Comparison of ENCODE assay signal across 19 cellular contexts in genomic region chr1:22812993-22813790, GRCh38.
DNase-seq lines count a peak whose midpoint lies in the region; ATAC-seq, FAIRE-seq and TF ChIP-seq lines count a peak whose summit lies in the region.
"Had no signal": no experiment of that assay in that cellular context is flagged by ENCODE, and none has a peak within 500 bp of the region (broad histone marks: within the 10 kb centered on the region; RNA-seq: fewer than 3 reads in every experiment).

No MANE protein-coding gene starts in this region.

- no peak for TF ChIP-seq RAD21 in HCT116 (IDR thresholded peaks at IDR 0.05; ENCODE audit: low read depth)

- H3K9me2 ChIP-seq in HCT116 (ENCODE audit: insufficient read depth): no peaks in the 10 kb centered on the region

- no peak overlapping the region for H3K27ac Mint-ChIP-seq in CD8-positive, alpha-beta T cell
- H3K27ac Mint-ChIP-seq: B cell; CD8-positive, alpha-beta memory T cell had no signal

- H3K4me3 Mint-ChIP-seq in CD8-positive, alpha-beta T cell: no peak overlapping the region
- H3K4me3 Mint-ChIP-seq: B cell; CD8-positive, alpha-beta memory T cell had no signal

- ATAC-seq in HCT116: no peak
- ATAC-seq in CD8-positive, alpha-beta T cell: no peak
- ATAC-seq: GM12878 had no signal

- H3K4me1 ChIP-seq in HCT116 (ENCODE audit: control insufficient read depth in 1 of 2, insufficient read depth in 2 of 2, low read length in 2 of 2) (peaks cover 0 to 25% of the 10 kb centered on the region in 2 experiments; a peak in 3 of 4 replicates), kidney (ENCODE audit: control insufficient read depth in 1 of 2, insufficient read depth in 1 of 2, low read depth in 1 of 2, low read length in 2 of 2) (peaks cover 0 to 2% of the 10 kb centered on the region in 2 donors), osteoblast (ENCODE audit: insufficient read depth, low read length) (peaks cover 14% of the 10 kb centered on the region)
- no peaks in the 10 kb centered on the region for H3K4me1 ChIP-seq in CD8-positive, alpha-beta T cell (ENCODE audit: insufficient read depth, low read length)
- H3K4me1 ChIP-seq: BLaER1 treated with 17β-estradiol and CSF1 and Interleukin-3, amounts not matched to agents 10 nM and 100 nM had no signal

- H2AFZ ChIP-seq in HCT116 (ENCODE audit: low read depth, low read length, poor library complexity, severe bottlenecking): no peak overlapping the region
- H2AFZ ChIP-seq in osteoblast (ENCODE audit: low read length): no peak overlapping the region

- TF ChIP-seq CTCF in HCT116 (IDR thresholded peaks at IDR 0.05 in 2 of 3, conservative IDR thresholded peaks at IDR 0.05 in 1 of 3; ENCODE audit: borderline replicate concordance in 1 of 3, insufficient read depth in 1 of 3, low read depth in 2 of 3, low read length in 2 of 3): no peak
- TF ChIP-seq CTCF in kidney (IDR thresholded peaks at IDR 0.05; ENCODE audit: borderline replicate concordance, extremely low read depth, insufficient read depth): no peak
- no peak for TF ChIP-seq CTCF in osteoblast (IDR thresholded peaks at IDR 0.05; ENCODE audit: extremely low read depth, low read depth, low read length)
- TF ChIP-seq CTCF in CD8-positive, alpha-beta T cell (IDR thresholded peaks at IDR 0.05): no peak

- H3K27me3 ChIP-seq in HCT116 (ENCODE audit: insufficient read depth, low read length) (no peaks in the 10 kb centered on the region), osteoblast (ENCODE audit: insufficient read depth, low read length) (no peaks in the 10 kb centered on the region)
- no peaks in the 10 kb centered on the region for H3K27me3 ChIP-seq in CD8-positive, alpha-beta T cell (ENCODE audit: insufficient read depth, low read length)
- H3K27me3 ChIP-seq: BLaER1 treated with 17β-estradiol and CSF1 and Interleukin-3, amounts not matched to agents 10 nM and 100 nM had no signal

- POLR2A ChIA-PET in HCT116 (lab: Charles Lee): no interaction called here
- POLR2A ChIA-PET in CD8-positive, alpha-beta T cell (lab: Charles Lee): no interaction called here

- CTCF ChIA-PET in HCT116 (lab: Charles Lee): no interaction called here
- CTCF ChIA-PET in CD8-positive, alpha-beta T cell (lab: Charles Lee): no interaction called here

- H3K79me2 ChIP-seq in HCT116 (ENCODE audit: insufficient read depth, low read length): no peaks in the 10 kb centered on the region
- no peaks in the 10 kb centered on the region for H3K79me2 ChIP-seq in osteoblast (ENCODE audit: insufficient read depth, low read length)

- no TSS peak for BruUV-seq in HCT116 (replicated peaks; lab: Mats Ljungman, UMichigan)

- RAD21 ChIA-PET in HCT116 (lab: Charles Lee; ENCODE audit: low non-redundant PET in 1 of 2, low total read pairs in 2 of 2, uncharacterized antibody in 2 of 2, unreplicated experiment in 2 of 2): no interaction called here

- H3K4me1 Mint-ChIP-seq in CD8-positive, alpha-beta T cell (ENCODE audit: low read depth): no peaks in the 10 kb centered on the region
- H3K4me1 Mint-ChIP-seq: B cell; CD8-positive, alpha-beta memory T cell had no signal

- H3K36me3 Mint-ChIP-seq in CD8-positive, alpha-beta T cell: no peaks in the 10 kb centered on the region
- H3K36me3 Mint-ChIP-seq: CD8-positive, alpha-beta memory T cell had no signal

- FAIRE-seq in kidney (lab: Jason Lieb, UNC): no peak
- FAIRE-seq: GM12878 had no signal

- H3K4me3 ChIP-seq in HCT116 (replicated peaks in 1 of 2; ENCODE audit: low read depth in 1 of 2, low read length in 2 of 2) (no peak overlapping the region), kidney (ENCODE audit: low read length in 2 of 2) (no peak overlapping the region), osteoblast (ENCODE audit: insufficient read depth, low read length) (no peak overlapping the region)
- no peak overlapping the region for H3K4me3 ChIP-seq in CD8-positive, alpha-beta T cell (ENCODE audit: low read depth, low read length)
- H3K4me3 ChIP-seq: BLaER1 treated with 17β-estradiol and CSF1 and Interleukin-3, amounts not matched to agents 10 nM and 100 nM; GM12878 had no signal

- H3K4me2 ChIP-seq in HCT116 (ENCODE audit: low read length) (peak overlapping the region; percentile 30; the same call in 1 of the 2 replicates), osteoblast (ENCODE audit: insufficient read depth, low read length) (no peak overlapping the region)
- H3K4me2 ChIP-seq: BLaER1 treated with 17β-estradiol and CSF1 and Interleukin-3, amounts not matched to agents 10 nM and 100 nM had no signal

- H4K20me1 ChIP-seq in HCT116 (ENCODE audit: insufficient read depth) (no peaks in the 10 kb centered on the region), osteoblast (ENCODE audit: insufficient read depth, low read length) (no peaks in the 10 kb centered on the region)

- H3K27ac ChIP-seq in HCT116 (ENCODE audit: low read depth, low read length): no peak overlapping the region
- no peak overlapping the region for H3K27ac ChIP-seq in kidney (ENCODE audit: low read depth in 2 of 2, low read length in 2 of 2)
- H3K27ac ChIP-seq in osteoblast (ENCODE audit: low read depth, low read length): no peak overlapping the region
- H3K27ac ChIP-seq in CD8-positive, alpha-beta T cell (ENCODE audit: low read depth, low read length): no peak overlapping the region
- H3K27ac ChIP-seq: BLaER1 treated with 17β-estradiol and CSF1 and Interleukin-3, amounts not matched to agents 10 nM and 100 nM had no signal

- intact Hi-C loops in HCT116 (cut with micrococcal nuclease) (no loop called here), kidney (cut with DNase I) (no loop called here)
- intact Hi-C loops in CD8-positive, alpha-beta T cell (cut with DNase I, micrococcal nuclease): no loop called here

- DNase-seq in HCT116 (ENCODE audit: low read depth, low spot score) (no peak), kidney (peak; percentile 25), osteoblast (ENCODE audit: insufficient read length, low spot score, missing footprints) (peak; percentile 73), NCI-H82 treated with DMSO at 0.1 percent for 48 hours (lab: John Stamatoyannopoulos, UW; ENCODE audit: unreplicated experiment) (no peak), anterior cingulate cortex (lab: John Stamatoyannopoulos, UW) (no peak)
- no peak for DNase-seq in activated CD4-positive, alpha-beta T cell treated with anti-CD3 and anti-CD28 coated beads, Interleukin-2, amount 50 U/mL, for 48 hours
- no peak for DNase-seq in CD8-positive, alpha-beta T cell
- DNase-seq: 8988T, COR-L47, DMS 273 treated with DMSO at 0.1 percent for 48 hours, DMS53, DND-41, EL, GOT3, H7 had no signal

- no peaks in the 10 kb centered on the region for H3K9me3 Mint-ChIP-seq in CD8-positive, alpha-beta T cell
- H3K9me3 Mint-ChIP-seq: CD8-positive, alpha-beta memory T cell had no signal

- TF ChIP-seq POLR2A in HCT116 (IDR thresholded peaks at IDR 0.05; ENCODE audit: borderline replicate concordance, extremely low read depth, insufficient read depth, insufficient read length): no peak

- H3K27me3 Mint-ChIP-seq in CD8-positive, alpha-beta T cell (ENCODE audit: low read depth): peaks cover under 1% of the 10 kb centered on the region
- H3K27me3 Mint-ChIP-seq: B cell had no signal

- H3K9ac ChIP-seq in HCT116 (ENCODE audit: low read length): no peak overlapping the region
- no peak overlapping the region for H3K9ac ChIP-seq in kidney (ENCODE audit: low read length in 2 of 2)
- H3K9ac ChIP-seq: BLaER1 treated with 17β-estradiol and CSF1 and Interleukin-3, amounts not matched to agents 10 nM and 100 nM had no signal

- H3K36me3 ChIP-seq in HCT116 (ENCODE audit: control insufficient read depth in 1 of 2, insufficient read depth in 2 of 2, low read length in 2 of 2) (no peaks in the 10 kb centered on the region), kidney (ENCODE audit: control insufficient read depth in 1 of 2, insufficient read depth in 2 of 2, low read length in 2 of 2) (no peaks in the 10 kb centered on the region), osteoblast (ENCODE audit: insufficient read depth, low read length) (no peaks in the 10 kb centered on the region)
- no peaks in the 10 kb centered on the region for H3K36me3 ChIP-seq in CD8-positive, alpha-beta T cell (ENCODE audit: insufficient read depth, low read length)
- H3K36me3 ChIP-seq: BLaER1 treated with 17β-estradiol and CSF1 and Interleukin-3, amounts not matched to agents 10 nM and 100 nM had no signal

- H3K9me3 ChIP-seq in HCT116 (ENCODE audit: control insufficient read depth in 1 of 2, insufficient read depth in 1 of 2, low read depth in 1 of 2, low read length in 2 of 2) (no peaks in the 10 kb centered on the region), kidney (ENCODE audit: control insufficient read depth in 1 of 2, low read length in 2 of 2) (no peaks in the 10 kb centered on the region), osteoblast (ENCODE audit: low read depth, low read length) (no peaks in the 10 kb centered on the region)
- no peaks in the 10 kb centered on the region for H3K9me3 ChIP-seq in CD8-positive, alpha-beta T cell (ENCODE audit: low read length)
- H3K9me3 ChIP-seq: BLaER1 treated with 17β-estradiol and CSF1 and Interleukin-3, amounts not matched to agents 10 nM and 100 nM had no signal

TF ChIP-seq in HCT116, 20 proteins besides CTCF, POLR2A, EP300 and RAD21 (continues in another document):
- TF ChIP-seq ATF3 (IDR thresholded peaks at IDR 0.05): no peak
- TF ChIP-seq REST (IDR thresholded peaks at IDR 0.05; ENCODE audit: low read depth): no peak

Comparison
In these comparisons a context has a peak if more than half of its experiments do, and no peak if none do; other contexts are left out.
1. DNase-seq: peak in kidney (single experiment) and osteoblast (single experiment); none in HCT116 (single experiment), NCI-H82 treated with DMSO at 0.1 percent for 48 hours (single experiment), activated CD4-positive, alpha-beta T cell treated with anti-CD3 and anti-CD28 coated beads, Interleukin-2, amount 50 U/mL, for 48 hours (0 of 2), CD8-positive, alpha-beta T cell (0 of 7) and anterior cingulate cortex (0 of 58).